In genomic region chr20:18258126-18258860, GRCh38 we compare ENCODE assay signal across 1 cellular context.
TF ChIP-seq lines count a peak whose summit lies in the region.

No MANE protein-coding gene starts in this region.

TF ChIP-seq in GM23338, 12 proteins besides CTCF, POLR2A, EP300 and RAD21 (continued from another document):
- TF ChIP-seq, protein P1, sequence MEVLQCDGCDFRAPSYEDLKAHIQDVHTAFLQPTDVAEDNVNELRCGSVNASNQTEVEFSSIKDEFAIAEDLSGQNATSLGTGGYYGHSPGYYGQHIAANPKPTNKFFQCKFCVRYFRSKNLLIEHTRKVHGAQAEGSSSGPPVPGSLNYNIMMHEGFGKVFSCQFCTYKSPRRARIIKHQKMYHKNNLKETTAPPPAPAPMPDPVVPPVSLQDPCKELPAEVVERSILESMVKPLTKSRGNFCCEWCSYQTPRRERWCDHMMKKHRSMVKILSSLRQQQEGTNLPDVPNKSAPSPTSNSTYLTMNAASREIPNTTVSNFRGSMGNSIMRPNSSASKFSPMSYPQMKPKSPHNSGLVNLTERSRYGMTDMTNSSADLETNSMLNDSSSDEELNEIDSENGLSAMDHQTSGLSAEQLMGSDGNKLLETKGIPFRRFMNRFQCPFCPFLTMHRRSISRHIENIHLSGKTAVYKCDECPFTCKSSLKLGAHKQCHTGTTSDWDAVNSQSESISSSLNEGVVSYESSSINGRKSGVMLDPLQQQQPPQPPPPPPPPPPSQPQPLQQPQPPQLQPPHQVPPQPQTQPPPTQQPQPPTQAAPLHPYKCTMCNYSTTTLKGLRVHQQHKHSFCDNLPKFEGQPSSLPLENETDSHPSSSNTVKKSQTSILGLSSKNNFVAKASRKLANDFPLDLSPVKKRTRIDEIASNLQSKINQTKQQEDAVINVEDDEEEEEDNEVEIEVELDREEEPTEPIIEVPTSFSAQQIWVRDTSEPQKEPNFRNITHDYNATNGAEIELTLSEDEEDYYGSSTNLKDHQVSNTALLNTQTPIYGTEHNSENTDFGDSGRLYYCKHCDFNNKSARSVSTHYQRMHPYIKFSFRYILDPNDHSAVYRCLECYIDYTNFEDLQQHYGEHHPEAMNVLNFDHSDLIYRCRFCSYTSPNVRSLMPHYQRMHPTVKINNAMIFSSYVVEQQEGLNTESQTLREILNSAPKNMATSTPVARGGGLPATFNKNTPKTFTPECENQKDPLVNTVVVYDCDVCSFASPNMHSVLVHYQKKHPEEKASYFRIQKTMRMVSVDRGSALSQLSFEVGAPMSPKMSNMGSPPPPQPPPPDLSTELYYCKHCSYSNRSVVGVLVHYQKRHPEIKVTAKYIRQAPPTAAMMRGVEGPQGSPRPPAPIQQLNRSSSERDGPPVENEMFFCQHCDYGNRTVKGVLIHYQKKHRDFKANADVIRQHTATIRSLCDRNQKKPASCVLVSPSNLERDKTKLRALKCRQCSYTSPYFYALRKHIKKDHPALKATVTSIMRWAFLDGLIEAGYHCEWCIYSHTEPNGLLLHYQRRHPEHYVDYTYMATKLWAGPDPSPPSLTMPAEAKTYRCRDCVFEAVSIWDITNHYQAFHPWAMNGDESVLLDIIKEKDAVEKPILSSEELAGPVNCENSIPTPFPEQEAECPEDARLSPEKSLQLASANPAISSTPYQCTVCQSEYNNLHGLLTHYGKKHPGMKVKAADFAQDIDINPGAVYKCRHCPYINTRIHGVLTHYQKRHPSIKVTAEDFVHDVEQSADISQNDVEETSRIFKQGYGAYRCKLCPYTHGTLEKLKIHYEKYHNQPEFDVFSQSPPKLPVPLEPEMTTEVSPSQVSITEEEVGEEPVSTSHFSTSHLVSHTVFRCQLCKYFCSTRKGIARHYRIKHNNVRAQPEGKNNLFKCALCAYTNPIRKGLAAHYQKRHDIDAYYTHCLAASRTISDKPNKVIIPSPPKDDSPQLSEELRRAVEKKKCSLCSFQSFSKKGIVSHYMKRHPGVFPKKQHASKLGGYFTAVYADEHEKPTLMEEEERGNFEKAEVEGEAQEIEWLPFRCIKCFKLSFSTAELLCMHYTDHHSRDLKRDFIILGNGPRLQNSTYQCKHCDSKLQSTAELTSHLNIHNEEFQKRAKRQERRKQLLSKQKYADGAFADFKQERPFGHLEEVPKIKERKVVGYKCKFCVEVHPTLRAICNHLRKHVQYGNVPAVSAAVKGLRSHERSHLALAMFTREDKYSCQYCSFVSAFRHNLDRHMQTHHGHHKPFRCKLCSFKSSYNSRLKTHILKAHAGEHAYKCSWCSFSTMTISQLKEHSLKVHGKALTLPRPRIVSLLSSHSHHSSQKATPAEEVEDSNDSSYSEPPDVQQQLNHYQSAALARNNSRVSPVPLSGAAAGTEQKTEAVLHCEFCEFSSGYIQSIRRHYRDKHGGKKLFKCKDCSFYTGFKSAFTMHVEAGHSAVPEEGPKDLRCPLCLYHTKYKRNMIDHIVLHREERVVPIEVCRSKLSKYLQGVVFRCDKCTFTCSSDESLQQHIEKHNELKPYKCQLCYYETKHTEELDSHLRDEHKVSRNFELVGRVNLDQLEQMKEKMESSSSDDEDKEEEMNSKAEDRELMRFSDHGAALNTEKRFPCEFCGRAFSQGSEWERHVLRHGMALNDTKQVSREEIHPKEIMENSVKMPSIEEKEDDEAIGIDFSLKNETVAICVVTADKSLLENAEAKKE (CRISPR knock-in tag; IDR thresholded peaks at IDR 0.05) = no peak
- TF ChIP-seq JUNB (IDR thresholded peaks at IDR 0.05; ENCODE audit: unreplicated experiment) (no peak), POLR2AphosphoS5 (IDR thresholded peaks at IDR 0.05; ENCODE audit: low read depth) (no peak)
- TF ChIP-seq, protein P2, sequence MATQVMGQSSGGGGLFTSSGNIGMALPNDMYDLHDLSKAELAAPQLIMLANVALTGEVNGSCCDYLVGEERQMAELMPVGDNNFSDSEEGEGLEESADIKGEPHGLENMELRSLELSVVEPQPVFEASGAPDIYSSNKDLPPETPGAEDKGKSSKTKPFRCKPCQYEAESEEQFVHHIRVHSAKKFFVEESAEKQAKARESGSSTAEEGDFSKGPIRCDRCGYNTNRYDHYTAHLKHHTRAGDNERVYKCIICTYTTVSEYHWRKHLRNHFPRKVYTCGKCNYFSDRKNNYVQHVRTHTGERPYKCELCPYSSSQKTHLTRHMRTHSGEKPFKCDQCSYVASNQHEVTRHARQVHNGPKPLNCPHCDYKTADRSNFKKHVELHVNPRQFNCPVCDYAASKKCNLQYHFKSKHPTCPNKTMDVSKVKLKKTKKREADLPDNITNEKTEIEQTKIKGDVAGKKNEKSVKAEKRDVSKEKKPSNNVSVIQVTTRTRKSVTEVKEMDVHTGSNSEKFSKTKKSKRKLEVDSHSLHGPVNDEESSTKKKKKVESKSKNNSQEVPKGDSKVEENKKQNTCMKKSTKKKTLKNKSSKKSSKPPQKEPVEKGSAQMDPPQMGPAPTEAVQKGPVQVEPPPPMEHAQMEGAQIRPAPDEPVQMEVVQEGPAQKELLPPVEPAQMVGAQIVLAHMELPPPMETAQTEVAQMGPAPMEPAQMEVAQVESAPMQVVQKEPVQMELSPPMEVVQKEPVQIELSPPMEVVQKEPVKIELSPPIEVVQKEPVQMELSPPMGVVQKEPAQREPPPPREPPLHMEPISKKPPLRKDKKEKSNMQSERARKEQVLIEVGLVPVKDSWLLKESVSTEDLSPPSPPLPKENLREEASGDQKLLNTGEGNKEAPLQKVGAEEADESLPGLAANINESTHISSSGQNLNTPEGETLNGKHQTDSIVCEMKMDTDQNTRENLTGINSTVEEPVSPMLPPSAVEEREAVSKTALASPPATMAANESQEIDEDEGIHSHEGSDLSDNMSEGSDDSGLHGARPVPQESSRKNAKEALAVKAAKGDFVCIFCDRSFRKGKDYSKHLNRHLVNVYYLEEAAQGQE (IDR thresholded peaks at IDR 0.05; ENCODE audit: unreplicated experiment) = no peak
- TF ChIP-seq, protein P3, sequence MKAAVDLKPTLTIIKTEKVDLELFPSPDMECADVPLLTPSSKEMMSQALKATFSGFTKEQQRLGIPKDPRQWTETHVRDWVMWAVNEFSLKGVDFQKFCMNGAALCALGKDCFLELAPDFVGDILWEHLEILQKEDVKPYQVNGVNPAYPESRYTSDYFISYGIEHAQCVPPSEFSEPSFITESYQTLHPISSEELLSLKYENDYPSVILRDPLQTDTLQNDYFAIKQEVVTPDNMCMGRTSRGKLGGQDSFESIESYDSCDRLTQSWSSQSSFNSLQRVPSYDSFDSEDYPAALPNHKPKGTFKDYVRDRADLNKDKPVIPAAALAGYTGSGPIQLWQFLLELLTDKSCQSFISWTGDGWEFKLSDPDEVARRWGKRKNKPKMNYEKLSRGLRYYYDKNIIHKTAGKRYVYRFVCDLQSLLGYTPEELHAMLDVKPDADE (IDR thresholded peaks at IDR 0.05) = no peak
TF ChIP-seq in GM23338: peak in this region for 0.
